8 cellular contexts compared by ENCODE assay signal in the genomic region with DNA sequence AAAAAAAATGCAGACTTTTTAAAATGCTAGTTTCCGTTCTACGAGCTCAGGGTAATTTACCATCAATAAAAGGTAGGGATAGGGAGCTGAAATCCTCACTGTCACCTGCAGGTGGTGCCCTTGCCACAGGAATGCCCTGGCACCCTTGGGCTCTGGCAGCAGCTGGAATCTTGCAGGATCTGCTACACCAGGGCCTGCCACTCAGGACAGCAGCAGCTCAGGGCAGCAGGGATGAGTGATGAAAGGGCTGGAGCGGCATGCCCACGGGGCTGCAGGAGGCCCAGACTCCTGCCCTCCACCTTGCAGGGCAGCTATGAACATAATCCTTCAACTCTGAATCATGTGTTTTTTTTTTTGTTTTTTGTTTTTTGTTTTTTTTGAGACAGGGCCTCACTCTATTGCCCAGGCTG. TPM values are rescaled to one million over a fixed set of nuclear protein-coding genes. Genes with fewer than 3 reads are reported as not detected.
DNase-seq lines count a peak whose midpoint lies in the region; ATAC-seq, FAIRE-seq and TF ChIP-seq lines count a peak whose summit lies in the region.

No MANE protein-coding gene starts in this region.

- H3K4me1 ChIP-seq in left lung: no peaks in the 10 kb centered on the region

- H3K36me3 ChIP-seq in left lung: no peaks in the 10 kb centered on the region

- peak; percentile 88 for TF ChIP-seq CTCF in AG10803 (conservative IDR thresholded peaks at IDR 0.05; ENCODE audit: low read length)
- peak; percentile 69 to 88 for TF ChIP-seq CTCF in left lung (IDR thresholded peaks at IDR 0.05)

- ATAC-seq in left lung (peak; percentile 100), HG03521 (IDR thresholded peaks at IDR 0.05; ENCODE audit: unreplicated experiment) (no peak)

- no peak overlapping the region for H3K4me3 ChIP-seq in AG10803 (ENCODE audit: low read length)
- no peak overlapping the region for H3K4me3 ChIP-seq in left lung

- no peaks in the 10 kb centered on the region for H3K9me3 ChIP-seq in left lung

- no peak for TF ChIP-seq POLR2A in H54 (IDR thresholded peaks at IDR 0.05; ENCODE audit: low read depth, low read length)

- H3K27ac ChIP-seq in left lung: no peak overlapping the region

- peak; percentile 79 for DNase-seq in AG10803 (ENCODE audit: low read depth)
- DNase-seq in H54 (ENCODE audit: insufficient read length, low spot score): peak; percentile 98
- peak; percentile 42 for DNase-seq in NCI-H446 treated with DMSO at 0.1 percent for 48 hours (lab: John Stamatoyannopoulos, UW)
- peak; percentile 76 for DNase-seq in activated CD4-positive, CD25-positive, alpha-beta regulatory T cell treated with anti-CD3 and anti-CD28 coated beads, Interleukin-2, amount 50 U/mL, for 72 hours
- DNase-seq in cerebellar cortex (ENCODE audit: low spot score): peak; percentile 82
- peak; percentile 75 to 89 for DNase-seq in left lung
- peak; percentile 15 to 73 (median 49) for DNase-seq in stimulated activated CD4-positive, alpha-beta T cell treated with anti-CD3 and anti-CD28 coated beads, TNF-alpha, amount 100 ng/mL, for 1 hour (ENCODE audit: low read depth in 3 of 3, low spot score in 1 of 3)

- intact Hi-C loops in left lung (cut with DNase I): loop anchor here in 1 of 2 donors (5.0 to 10.0 kb wide), 2 partner anchors 94 to 226 kb away; partner anchors contain the start of gene SLC39A3

- no peak for FAIRE-seq in H54 (lab: Jason Lieb, UNC)

- H3K27me3 ChIP-seq in left lung: no peaks in the 10 kb centered on the region

RNA-seq across cellular contexts. Expression of gene GNG7, which starts 54.0 kb away (rescaled TPM):
- total RNA-seq in left lung: 1 to 10 TPM; 3.8 to 5.7 TPM

Comparison
In these comparisons a context has a peak if more than half of its experiments do, and no peak if none do; other contexts are left out.
1. DNase-seq: peak in every context shown above with its lines; median percentile 98 in H54; 82 in cerebellar cortex; 82 in left lung; 79 in AG10803; 76 in activated CD4-positive, CD25-positive, alpha-beta regulatory T cell treated with anti-CD3 and anti-CD28 coated beads, Interleukin-2, amount 50 U/mL, for 72 hours; 49 in stimulated activated CD4-positive, alpha-beta T cell treated with anti-CD3 and anti-CD28 coated beads, TNF-alpha, amount 100 ng/mL, for 1 hour; 42 in NCI-H446 treated with DMSO at 0.1 percent for 48 hours.